ENCODE assay signal across 8 cellular contexts in the genomic region with DNA sequence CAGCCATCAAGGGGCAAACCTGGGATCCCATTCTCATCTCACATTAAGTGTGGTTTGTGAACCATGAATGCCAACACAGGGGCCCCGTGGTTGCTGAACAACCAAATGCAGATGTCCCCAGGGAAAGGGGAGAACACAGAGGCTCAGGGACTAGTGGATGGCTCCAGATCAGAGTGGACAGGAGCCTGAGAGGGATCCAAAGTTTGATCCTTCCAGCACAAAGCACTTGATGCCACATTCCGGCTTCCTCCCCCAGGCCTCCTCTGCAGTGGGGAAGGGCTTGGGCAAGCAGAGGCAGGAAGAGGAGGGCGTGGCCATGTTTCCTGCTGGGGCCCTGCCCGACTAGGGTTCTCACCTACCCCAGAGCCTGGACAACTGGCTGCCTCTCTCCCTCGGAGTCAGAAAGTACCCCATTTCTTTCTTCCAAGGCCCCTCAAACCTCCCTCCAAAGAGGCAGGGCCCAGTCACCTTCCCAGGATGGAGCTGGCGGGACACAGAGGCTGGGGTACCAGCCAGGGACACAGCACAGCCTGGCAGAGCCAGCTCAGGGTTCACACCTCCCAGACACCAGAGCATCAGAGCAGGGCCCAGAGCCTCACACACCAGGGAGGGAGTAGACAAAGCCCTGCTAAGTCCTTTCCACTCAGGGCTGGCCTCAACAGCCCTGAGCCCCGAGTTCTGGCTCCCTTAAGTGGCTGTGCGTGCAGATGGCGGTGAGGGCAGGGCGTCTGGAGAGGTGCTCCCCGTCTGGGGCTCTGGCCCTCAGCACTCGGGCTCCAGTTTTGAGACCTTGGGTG. TPM values are rescaled to one million over a fixed set of nuclear protein-coding genes. Genes with fewer than 3 reads are reported as not detected.
DNase-seq lines count a peak whose midpoint lies in the region; ATAC-seq and TF ChIP-seq lines count a peak whose summit lies in the region.

No MANE protein-coding gene starts in this region.

- H3K27me3 ChIP-seq in Panc1 (ENCODE audit: control insufficient read depth, insufficient read depth, low read length) = no peaks in the 10 kb centered on the region

- peak overlapping the region; percentile 76 for H3K4me3 Mint-ChIP-seq in activated naive CD4-positive, alpha-beta T cell treated with anti-CD3 and anti-CD28 coated beads for 36 hours

- no TSS peak for BruUV-seq in Panc1 (replicated peaks; lab: Mats Ljungman, UMichigan)

- in situ Hi-C loops in Panc1 (cut with HindIII; ENCODE audit: low pct_unique_long_range_greater_than_20kb, low sequenced_read_pairs) = no loop called here

- H3K27me3 Mint-ChIP-seq in activated naive CD4-positive, alpha-beta T cell treated with anti-CD3 and anti-CD28 coated beads for 36 hours (ENCODE audit: low read depth) = no peaks in the 10 kb centered on the region

- H3K9me3 ChIP-seq in Panc1 (ENCODE audit: control insufficient read depth, insufficient read depth, low read depth, low read length) = no peaks in the 10 kb centered on the region

- H3K27ac ChIP-seq in Panc1 (ENCODE audit: low read length) = peak overlapping the region; percentile 86

- no peaks in the 10 kb centered on the region for H3K9me3 Mint-ChIP-seq in activated naive CD4-positive, alpha-beta T cell treated with anti-CD3 and anti-CD28 coated beads for 36 hours

- DNase-seq in NCI-H1694 (lab: John Stamatoyannopoulos, UW) (peak; percentile 24), NCI-H1694 treated with DMSO at 0.1 percent for 48 hours (lab: John Stamatoyannopoulos, UW) (no peak), Panc1 (ENCODE audit: low read depth, low spot score) (no peak), iPS-NIHi11 (ENCODE audit: low spot score) (peak; percentile 59)
- DNase-seq in activated naive CD4-positive, alpha-beta T cell treated with anti-CD3 and anti-CD28 coated beads for 36 hours = peak; percentile 85
- peak; percentile 62 for DNase-seq in stimulated activated CD4-positive, alpha-beta T cell treated with anti-CD3 and anti-CD28 coated beads, Interleukin-2, amount 100 ng/mL, for 4 hours (ENCODE audit: low read depth)

- peaks cover 6% of the 10 kb centered on the region for H3K36me3 ChIP-seq in Panc1 (ENCODE audit: control insufficient read depth, insufficient read depth, low read length)

- H3K4me3 ChIP-seq in Panc1 (ENCODE audit: low read depth in 2 of 2, low read length in 2 of 2) = peak overlapping the region in 1 of 2 experiments; percentile 69; a peak in 2 of 4 replicates

- no peaks in the 10 kb centered on the region for H3K36me3 Mint-ChIP-seq in activated naive CD4-positive, alpha-beta T cell treated with anti-CD3 and anti-CD28 coated beads for 36 hours (ENCODE audit: low read depth)

- no peak for TF ChIP-seq CTCF in Panc1 (IDR thresholded peaks at IDR 0.05)

- ATAC-seq in Panc1 (no peak), GM19397 (IDR thresholded peaks at IDR 0.05; ENCODE audit: unreplicated experiment) (no peak), HG02678 (IDR thresholded peaks at IDR 0.05; ENCODE audit: unreplicated experiment) (no peak)

- POLR2A ChIA-PET in Panc1 (lab: Charles Lee) = no interaction called here

- peaks cover 59% of the 10 kb centered on the region for H3K4me1 Mint-ChIP-seq in activated naive CD4-positive, alpha-beta T cell treated with anti-CD3 and anti-CD28 coated beads for 36 hours (ENCODE audit: low read depth)

- CTCF ChIA-PET in Panc1 (lab: Charles Lee) = no interaction called here
- CTCF ChIA-PET in activated naive CD4-positive, alpha-beta T cell treated with anti-CD3 and anti-CD28 coated beads for 36 hours (lab: Charles Lee) = interaction anchor here (3.5 kb wide), 1 partner anchor 125 kb away, joined by 21 read pairs; a partner anchor contains a TSS

- intact Hi-C loops in Panc1 (cut with micrococcal nuclease; ENCODE audit: unreplicated experiment) = no loop called here
- intact Hi-C loops in activated naive CD4-positive, alpha-beta T cell treated with anti-CD3 and anti-CD28 coated beads for 36 hours (cut with micrococcal nuclease) = loop anchor here (1.0 to 5.0 kb wide), 2 partner anchors 153 to 481 kb away; a partner anchor contains a TSS

- peak overlapping the region; percentile 90 for H3K27ac Mint-ChIP-seq in activated naive CD4-positive, alpha-beta T cell treated with anti-CD3 and anti-CD28 coated beads for 36 hours

- peaks cover 44% of the 10 kb centered on the region for H3K4me1 ChIP-seq in Panc1 (ENCODE audit: control insufficient read depth, insufficient read depth, low read length)

RNA-seq across cellular contexts. Expression of a gene that starts 4.3 kb away (rescaled TPM):
- total RNA-seq in Panc1 (2021; ENCODE audit: unreplicated experiment) = 113 TPM
- 100 TPM for polyA plus RNA-seq in Panc1 (2012; ENCODE audit: insufficient read length)
- 10 to 100 TPM; 83.3 to 88.3 TPM for total RNA-seq in activated naive CD4-positive, alpha-beta T cell treated with anti-CD3 and anti-CD28 coated beads for 36 hours

RNA-seq across cellular contexts. Expression of a gene that starts 7.6 kb away (rescaled TPM):
- 0.72 TPM for total RNA-seq in Panc1 (2021; ENCODE audit: unreplicated experiment)
- polyA plus RNA-seq in Panc1 (2012; ENCODE audit: insufficient read length) = 1.8 TPM
- under 1 TPM; 0.19 to 0.35 TPM for total RNA-seq in activated naive CD4-positive, alpha-beta T cell treated with anti-CD3 and anti-CD28 coated beads for 36 hours

Comparison
In these comparisons a context has a peak if more than half of its experiments do, and no peak if none do; other contexts are left out.
1. DNase-seq: peak in NCI-H1694 (single experiment), activated naive CD4-positive, alpha-beta T cell treated with anti-CD3 and anti-CD28 coated beads for 36 hours (single experiment), iPS-NIHi11 (single experiment) and stimulated activated CD4-positive, alpha-beta T cell treated with anti-CD3 and anti-CD28 coated beads, Interleukin-2, amount 100 ng/mL, for 4 hours (single experiment); none in NCI-H1694 treated with DMSO at 0.1 percent for 48 hours (single experiment) and Panc1 (single experiment).